ENCODE assay signal across 14 cellular contexts in genomic region chr2:85702172-85702571, GRCh38. TPM values are rescaled to one million over a fixed set of nuclear protein-coding genes. Genes with fewer than 3 reads are reported as not detected.
DNase-seq lines count a peak whose midpoint lies in the region; ATAC-seq and TF ChIP-seq lines count a peak whose summit lies in the region.
"Had no signal": no experiment of that assay in that cellular context is flagged by ENCODE, and none has a peak within 500 bp of the region (broad histone marks: within the 10 kb centered on the region; RNA-seq: fewer than 3 reads in every experiment).

No MANE protein-coding gene starts in this region.

- peaks cover 2% of the 10 kb centered on the region; the same call in 1 of the 2 replicates for H4K20me1 ChIP-seq in IMR-90 (ENCODE audit: insufficient read depth, low read length)
- H4K20me1 ChIP-seq in OCI-LY7 (ENCODE audit: insufficient read depth, low read length): no peaks in the 10 kb centered on the region

- no peak overlapping the region for H2AK5ac ChIP-seq in IMR-90 (ENCODE audit: low read depth, low read length)

- DNase-seq in Calu3 (no peak), IMR-90 (peak; percentile 85), adipocyte (ENCODE audit: low read depth) (peak; percentile 74), OCI-LY7 (ENCODE audit: low spot score) (no peak), NCI-H82 (lab: John Stamatoyannopoulos, UW) (no peak), H7 (no peak)
- DNase-seq: hippocampal formation, NCI-H2081 treated with DMSO at 0.1 percent for 48 hours, stomach had no signal

- H3K9ac ChIP-seq in IMR-90 (ENCODE audit: low read depth, low read length): no peak overlapping the region
- H3K9ac ChIP-seq in adipocyte (ENCODE audit: low read length): no peak overlapping the region
- no peak overlapping the region for H3K9ac ChIP-seq in iPS-15b (ENCODE audit: low read depth, low read length)

- no peak overlapping the region; the same call in 1 of the 2 replicates for H4K91ac ChIP-seq in IMR-90 (ENCODE audit: insufficient read depth, low read depth, low read length)

- POLR2A ChIA-PET in IMR-90 (lab: Charles Lee; ENCODE audit: unreplicated experiment) (no interaction called here), OCI-LY7 (lab: Charles Lee) (no interaction called here)

- H3K9me3 ChIP-seq in IMR-90 (ENCODE audit: control insufficient read depth, insufficient read depth, low read length): no peaks in the 10 kb centered on the region
- H3K9me3 ChIP-seq in adipocyte (ENCODE audit: control insufficient read depth, low read length): no peaks in the 10 kb centered on the region
- no peaks in the 10 kb centered on the region for H3K9me3 ChIP-seq in iPS-15b (ENCODE audit: control insufficient read depth, insufficient read depth, low read length)
- no peaks in the 10 kb centered on the region for H3K9me3 ChIP-seq in OCI-LY7 (ENCODE audit: low read length)
- H3K9me3 ChIP-seq: stomach had no signal

- in situ Hi-C loops in IMR-90 (cut with MboI; ENCODE audit: low sequenced_read_pairs): no loop called here

- H3K18ac ChIP-seq in IMR-90 (ENCODE audit: low read depth, low read length): no peak overlapping the region

- dilution Hi-C loops in IMR-90 (cut with HindIII; ENCODE audit: low sequenced_read_pairs, unreplicated experiment): no loop called here

- H3K79me2 ChIP-seq in OCI-LY7 (ENCODE audit: insufficient read depth, low read depth, low read length): no peaks in the 10 kb centered on the region

- intact Hi-C loops in Calu3 (cut with micrococcal nuclease; ENCODE audit: unreplicated experiment) (no loop called here), IMR-90 (cut with micrococcal nuclease) (no loop called here), OCI-LY7 (cut with micrococcal nuclease; ENCODE audit: unreplicated experiment) (no loop called here)

- peaks cover 15% of the 10 kb centered on the region for H3K36me3 Mint-ChIP-seq in Calu3 (ENCODE audit: insufficient read depth, unreplicated experiment)

- H4K8ac ChIP-seq in IMR-90 (ENCODE audit: low read depth in 2 of 2, low read length in 2 of 2): no peak overlapping the region

- H3K56ac ChIP-seq in IMR-90 (ENCODE audit: extremely low read depth, insufficient read depth, low read length): no peak overlapping the region

- peak overlapping the region; percentile 72 for H3K27ac Mint-ChIP-seq in Calu3 (ENCODE audit: unreplicated experiment)

- ATAC-seq in IMR-90 (ENCODE audit: low read depth) (peak; percentile 15; the same call in 1 of the 2 replicates), HG03025 (IDR thresholded peaks at IDR 0.05; ENCODE audit: low FRiP score, unreplicated experiment) (no peak)

- H2AFZ ChIP-seq in IMR-90 (replicated peaks; ENCODE audit: low read length, poor library complexity) (no peak overlapping the region), OCI-LY7 (ENCODE audit: low read length) (no peak overlapping the region)

- H2BK5ac ChIP-seq in IMR-90 (ENCODE audit: low read depth, low read length, poor library complexity, severe bottlenecking): no peak overlapping the region

- no peak overlapping the region for H3K23ac ChIP-seq in IMR-90 (ENCODE audit: low read depth, low read length)

- H3K9me2 ChIP-seq in OCI-LY7 (ENCODE audit: insufficient read depth, low read length): no peaks in the 10 kb centered on the region

- TF ChIP-seq CTCF in Calu3 (IDR thresholded peaks at IDR 0.05; ENCODE audit: unreplicated experiment): no peak
- TF ChIP-seq CTCF in IMR-90 (conservative IDR thresholded peaks at IDR 0.05; ENCODE audit: low read depth, low read length): no peak
- no peak for TF ChIP-seq CTCF in OCI-LY7 (conservative IDR thresholded peaks at IDR 0.05; ENCODE audit: low read length)

- no peak overlapping the region for H2AK9ac ChIP-seq in IMR-90 (replicated peaks; ENCODE audit: low read depth, low read length, poor library complexity)

- H3K4ac ChIP-seq in IMR-90 (ENCODE audit: low read depth, low read length): no peak overlapping the region

- no peak overlapping the region for H3K14ac ChIP-seq in IMR-90 (replicated peaks; ENCODE audit: low read depth, low read length)

- no peaks in the 10 kb centered on the region for H3K79me1 ChIP-seq in IMR-90 (ENCODE audit: low read depth in 1 of 2, low read length in 2 of 2)

- no peaks in the 10 kb centered on the region for H3K9me1 ChIP-seq in IMR-90 (ENCODE audit: insufficient read depth, low read length)

- H3K36me3 ChIP-seq in IMR-90 (ENCODE audit: control insufficient read depth, insufficient read depth, low read length): no peaks in the 10 kb centered on the region
- no peaks in the 10 kb centered on the region for H3K36me3 ChIP-seq in adipocyte (ENCODE audit: control insufficient read depth, insufficient read depth, low read length, severe bottlenecking)
- H3K36me3 ChIP-seq in iPS-15b (ENCODE audit: control insufficient read depth, insufficient read depth, low read length): no peaks in the 10 kb centered on the region
- no peaks in the 10 kb centered on the region for H3K36me3 ChIP-seq in OCI-LY7 (ENCODE audit: insufficient read depth, low read length)
- H3K36me3 ChIP-seq in H7 (replicated peaks; ENCODE audit: control insufficient read depth, insufficient read depth, low read length): no peaks in the 10 kb centered on the region
- H3K36me3 ChIP-seq: stomach had no signal

- H3K27me3 ChIP-seq in IMR-90 (ENCODE audit: control insufficient read depth, insufficient read depth, low read length) (no peaks in the 10 kb centered on the region), adipocyte (replicated peaks; ENCODE audit: control insufficient read depth, insufficient read depth, low read length) (no peaks in the 10 kb centered on the region), iPS-15b (ENCODE audit: control insufficient read depth, insufficient read depth, low read length) (peaks cover 3% of the 10 kb centered on the region), H7 (ENCODE audit: control insufficient read depth, insufficient read depth, low read length) (no peaks in the 10 kb centered on the region)

- no peak overlapping the region for H4K5ac ChIP-seq in IMR-90 (ENCODE audit: low read depth, low read length)

- peaks cover 3% of the 10 kb centered on the region for H3K9me3 Mint-ChIP-seq in Calu3 (ENCODE audit: low read depth, unreplicated experiment)
- H3K9me3 Mint-ChIP-seq: central memory CD8-positive, alpha-beta T cell had no signal

- no TSS peak for BruUV-seq in Calu3 (replicated peaks; lab: Mats Ljungman, UMichigan)
- no TSS peak for BruUV-seq in IMR-90 (replicated peaks; lab: Mats Ljungman, UMichigan)
- no TSS peak for BruUV-seq in OCI-LY7 (replicated peaks; lab: Mats Ljungman, UMichigan)

- H3K4me3 ChIP-seq in IMR-90 (ENCODE audit: insufficient read depth, low read depth, low read length) (no peak overlapping the region), adipocyte (ENCODE audit: low read length) (no peak overlapping the region), iPS-15b (ENCODE audit: low read depth, low read length) (peak overlapping the region; percentile 5), OCI-LY7 (ENCODE audit: low read depth, low read length, poor library complexity, severe bottlenecking) (no peak overlapping the region), H7 (ENCODE audit: insufficient read depth, low read depth, low read length) (no peak overlapping the region)
- H3K4me3 ChIP-seq: stomach had no signal

- CTCF ChIA-PET in Calu3 (lab: Charles Lee) (no interaction called here), IMR-90 (lab: Yijun Ruan, JAX) (no interaction called here), OCI-LY7 (lab: Charles Lee; ENCODE audit: unreplicated experiment) (no interaction called here)

- no peak overlapping the region for H2BK15ac ChIP-seq in IMR-90 (ENCODE audit: low read depth, low read length)

- H3K4me1 ChIP-seq in IMR-90 (ENCODE audit: control insufficient read depth, insufficient read depth, low read length) (peaks cover 18% of the 10 kb centered on the region), adipocyte (ENCODE audit: control insufficient read depth, insufficient read depth, low read length) (peaks cover 51% of the 10 kb centered on the region), iPS-15b (ENCODE audit: control insufficient read depth, insufficient read depth, low read length) (peaks cover 17% of the 10 kb centered on the region), OCI-LY7 (ENCODE audit: insufficient read depth, low read length, poor library complexity, severe bottlenecking) (peaks cover 11% of the 10 kb centered on the region)

- H3K4me2 ChIP-seq in IMR-90 (ENCODE audit: low read depth, low read length) (peak overlapping the region; percentile 44; the same call in 1 of the 2 replicates), OCI-LY7 (ENCODE audit: low read length) (no peak overlapping the region)

- peak overlapping the region; percentile 88; the same call in 1 of the 2 replicates for H2BK120ac ChIP-seq in IMR-90 (ENCODE audit: low read depth, low read length)

- peaks cover 51% of the 10 kb centered on the region for H3K4me1 Mint-ChIP-seq in Calu3 (ENCODE audit: low read depth, unreplicated experiment)

- H3K27ac ChIP-seq in IMR-90 (ENCODE audit: insufficient read depth, low read length): no peak overlapping the region
- H3K27ac ChIP-seq in OCI-LY7 (ENCODE audit: low read depth, low read length, poor library complexity, severe bottlenecking): no peak overlapping the region
- H3K27ac ChIP-seq: stomach had no signal

- no peak overlapping the region for H2BK20ac ChIP-seq in IMR-90 (ENCODE audit: low read depth, low read length)

- peaks cover 10% of the 10 kb centered on the region for H3K27me3 Mint-ChIP-seq in Calu3 (ENCODE audit: unreplicated experiment)
- H3K27me3 Mint-ChIP-seq: central memory CD8-positive, alpha-beta T cell had no signal

- no peak for TF ChIP-seq RAD21 in IMR-90 (IDR thresholded peaks at IDR 0.05; ENCODE audit: low read length)

- TF ChIP-seq POLR2A in IMR-90 (IDR thresholded peaks at IDR 0.05; ENCODE audit: low read depth, low read length): no peak

- H3K4me3 Mint-ChIP-seq in Calu3 (ENCODE audit: low read depth, unreplicated experiment): no peak overlapping the region
- H3K4me3 Mint-ChIP-seq: central memory CD8-positive, alpha-beta T cell had no signal

RNA-seq across cellular contexts. Expression of gene GNLY, which starts 8.0 kb away (rescaled TPM):
- not detected in 2 replicates for total RNA-seq in Calu3 (2022)
- total RNA-seq in IMR-90 (2012; rRNA removed): not detected in 2 replicates
- polyA plus RNA-seq in IMR-90 (2012; rRNA removed): not detected in 2 replicates
- polyA plus RNA-seq in IMR-90 (2012; cell fraction: cytosol; rRNA removed): not detected in 2 replicates
- 0.13 and 0.24 TPM in 2 replicates for polyA plus RNA-seq in IMR-90 (2012; cell fraction: nucleus; rRNA removed; ENCODE audit: low replicate concordance)
- not detected in 2 replicates for total RNA-seq in OCI-LY7 (2014; rRNA removed; shearing (Covaris generic))
- not detected in 2 replicates for total RNA-seq in OCI-LY7 (2022)
- not detected in 2 replicates for total RNA-seq in H7 (2014; rRNA removed; shearing (Covaris generic))
- total RNA-seq: H1 had no signal

RNA-seq across cellular contexts. Expression of gene SFTPB, which starts 34.2 kb away (rescaled TPM):
- not detected in 2 replicates for total RNA-seq in Calu3 (2022)
- total RNA-seq in IMR-90 (2012; rRNA removed): not detected in 2 replicates
- polyA plus RNA-seq in IMR-90 (2012; rRNA removed): not detected in 2 replicates
- polyA plus RNA-seq in IMR-90 (2012; cell fraction: cytosol; rRNA removed): 0.07 TPM in 1 of 2 replicates, not detected in the other
- polyA plus RNA-seq in IMR-90 (2012; cell fraction: nucleus; rRNA removed; ENCODE audit: low replicate concordance): not detected in 2 replicates
- not detected in 2 replicates for total RNA-seq in OCI-LY7 (2014; rRNA removed; shearing (Covaris generic))
- total RNA-seq in OCI-LY7 (2022): not detected in 2 replicates
- total RNA-seq in H7 (2014; rRNA removed; shearing (Covaris generic)): not detected in 2 replicates
- total RNA-seq: H1, myocyte had no signal
- polyA plus RNA-seq: H1 had no signal

RNA-seq across cellular contexts. Expression of gene ATOH8, which starts 51.6 kb away (rescaled TPM):
- total RNA-seq in Calu3 (2022) (0.19 and 0.47 TPM in 2 replicates), IMR-90 (2012; rRNA removed) (7.8 and 7.9 TPM in 2 replicates), OCI-LY7 (2022) (not detected in 2 replicates)
- 9.0 and 11.2 TPM in 2 replicates for polyA plus RNA-seq in IMR-90 (2012; rRNA removed)
- polyA plus RNA-seq in IMR-90 (2012; cell fraction: cytosol; rRNA removed): 6.2 and 7.6 TPM in 2 replicates
- 5.0 and 13.0 TPM in 2 replicates for polyA plus RNA-seq in IMR-90 (2012; cell fraction: nucleus; rRNA removed; ENCODE audit: low replicate concordance)
- total RNA-seq in OCI-LY7 (2014; rRNA removed; shearing (Covaris generic)): 0.44 TPM in 1 of 2 replicates, not detected in the other
- 0.33 and 1.1 TPM in 2 replicates for total RNA-seq in H7 (2014; rRNA removed; shearing (Covaris generic))

Comparison
In these comparisons a context has a peak if more than half of its experiments do, and no peak if none do; other contexts are left out.
1. DNase-seq: peak in IMR-90 (single experiment) and adipocyte (single experiment); none in Calu3 (single experiment), OCI-LY7 (single experiment), NCI-H82 (single experiment) and H7 (single experiment).